In genomic region chr11:128584253-128584652, GRCh38 we compare ENCODE assay signal across 16 cellular contexts.
"Had no signal": no experiment of that assay in that cellular context is flagged by ENCODE, and none has a peak within 500 bp of the region (broad histone marks: within the 10 kb centered on the region; RNA-seq: fewer than 3 reads in every experiment).

No MANE protein-coding gene starts in this region.

- ATAC-seq: activated CD4-positive, CD25-positive, alpha-beta regulatory T cell treated with anti-CD3 and anti-CD28 coated beads, Interleukin-2, amount 50 U/mL, for 24 hours; activated naive CD4-positive, alpha-beta T cell treated with anti-CD3 and anti-CD28 coated beads, Interleukin-2, amount 50 U/mL, for 72 hours; left cardiac atrium; lower lobe of right lung; stimulated activated naive CD8-positive, alpha-beta T cell treated with anti-CD3 and anti-CD28 coated beads, Interleukin-15, Interleukin-2, amounts not matched to agents 100 U/mL and 50 U/mL, for 24 hours had no signal

- H3K9me3 Mint-ChIP-seq: dendritic cell treated with granulocyte-macrophage colony-stimulating factor and Interleukin-4, amounts not matched to agents 40 ng/mL and 50 ng/mL, for 4 days had no signal

- H3K9me3 ChIP-seq: lower lobe of right lung, SJSA1, suprapubic skin had no signal

- H3K4me3 ChIP-seq: lower lobe of right lung, SJSA1, suprapubic skin had no signal

- H3K27me3 ChIP-seq: SJSA1 had no signal

- DNase-seq: activated effector memory CD4-positive, alpha-beta T cell treated with Interleukin-2 at 50 U/mL for 16 hours; effector memory CD4-positive, alpha-beta T cell; foreskin melanocyte; head of caudate nucleus; left cardiac atrium; lower lobe of right lung; retina; stimulated activated CD4-positive, alpha-beta T cell treated with anti-CD3 and anti-CD28 coated beads, Interleukin-4, amount 100 ng/mL, for 24 hours; stimulated activated naive CD8-positive, alpha-beta T cell treated with anti-CD3 and anti-CD28 coated beads, Interleukin-15, Interleukin-2, amounts not matched to agents 100 U/mL and 50 U/mL, for 24 hours; SW 1271; trophoblast cell had no signal

- H3K36me3 Mint-ChIP-seq: activated naive CD4-positive, alpha-beta T cell treated with anti-CD3 and anti-CD28 coated beads, Interleukin-2, amount 50 U/mL, for 72 hours had no signal

- H3K4me3 Mint-ChIP-seq: dendritic cell treated with granulocyte-macrophage colony-stimulating factor and Interleukin-4, amounts not matched to agents 40 ng/mL and 50 ng/mL, for 4 days had no signal

- H3K27ac ChIP-seq: lower lobe of right lung, SJSA1, suprapubic skin had no signal

- H3K27ac Mint-ChIP-seq: activated naive CD4-positive, alpha-beta T cell treated with anti-CD3 and anti-CD28 coated beads, Interleukin-2, amount 50 U/mL, for 72 hours; dendritic cell treated with granulocyte-macrophage colony-stimulating factor and Interleukin-4, amounts not matched to agents 40 ng/mL and 50 ng/mL, for 4 days had no signal

- H3K36me3 ChIP-seq: lower lobe of right lung, SJSA1, suprapubic skin had no signal
